In genomic region chr7:55838595-55838994, GRCh38 we compare ENCODE assay signal across 35 cellular contexts. TPM values are rescaled to one million over a fixed set of nuclear protein-coding genes. Genes with fewer than 3 reads are reported as not detected.
"Had no signal": no experiment of that assay in that cellular context is flagged by ENCODE, and none has a peak within 500 bp of the region (broad histone marks: within the 10 kb centered on the region; RNA-seq: fewer than 3 reads in every experiment).

No MANE protein-coding gene starts in this region.

- H3K9me3 ChIP-seq: ovary, psoas muscle, suprapubic skin, testis, tibial artery, transverse colon, upper lobe of left lung, vagina had no signal

- FAIRE-seq: urothelium cell line had no signal

- H3K27me3 Mint-ChIP-seq: progenitor cell of endocrine pancreas; stimulated activated naive CD8-positive, alpha-beta T cell treated with anti-CD3 and anti-CD28 coated beads, Interleukin-15, amount 100 ng/mL, for 72 hours had no signal

- H3K4me1 Mint-ChIP-seq: natural killer cell; nephron; neural progenitor cell; stimulated activated memory B cell treated with anti-CD40 and anti-IgM and Interleukin-4, amounts not matched to agents 10 μg/mL and 1 μg/mL and 100 μg/mL, for 72 hours; stimulated activated naive CD8-positive, alpha-beta T cell treated with anti-CD3 and anti-CD28 coated beads, Interleukin-15, amount 100 ng/mL, for 72 hours had no signal

- H3K4me3 Mint-ChIP-seq: natural killer cell; nephron; neural progenitor cell; stimulated activated memory B cell treated with anti-CD40 and anti-IgM and Interleukin-4, amounts not matched to agents 10 μg/mL and 1 μg/mL and 100 μg/mL, for 72 hours; stimulated activated naive CD8-positive, alpha-beta T cell treated with anti-CD3 and anti-CD28 coated beads, Interleukin-15, amount 100 ng/mL, for 72 hours had no signal

- H3K27ac Mint-ChIP-seq: natural killer cell; nephron; neural progenitor cell; progenitor cell of endocrine pancreas; stimulated activated memory B cell treated with anti-CD40 and anti-IgM and Interleukin-4, amounts not matched to agents 10 μg/mL and 1 μg/mL and 100 μg/mL, for 72 hours; stimulated activated naive CD8-positive, alpha-beta T cell treated with anti-CD3 and anti-CD28 coated beads, Interleukin-15, amount 100 ng/mL, for 72 hours had no signal

- DNase-seq: natural killer cell; occipital lobe; ovary; posterior cingulate gyrus; psoas muscle; right cardiac atrium; spleen; stimulated activated CD4-positive, alpha-beta T cell treated with anti-CD3 and anti-CD28 coated beads, Interleukin-12 subunit alpha, Interleukin-12 subunit beta, amount 100 ng/mL, for 4 hours; stimulated activated CD4-positive, alpha-beta T cell treated with anti-CD3 and anti-CD28 coated beads, Interleukin-1b, Interleukin-23, amount 100 ng/mL, for 48 hours; stimulated activated CD4-positive, alpha-beta T cell treated with anti-CD3 and anti-CD28 coated beads, Interleukin-4, amount 100 ng/mL, for 1 hour; stimulated activated CD4-positive, alpha-beta T cell treated with anti-CD3 and anti-CD28 coated beads, Interleukin-4, amount 100 ng/mL, for 4 hours; stimulated activated CD8-positive, alpha-beta memory T cell treated with anti-CD3 and anti-CD28 coated beads, Interleukin-4, amount 100 ng/mL, for 48 hours; stimulated activated naive CD4-positive, alpha-beta T cell; stimulated activated naive CD8-positive, alpha-beta T cell treated with anti-CD3 and anti-CD28 coated beads, Interleukin-15, amount 100 ng/mL, for 72 hours; stimulated activated naive CD8-positive, alpha-beta T cell treated with anti-CD3 and anti-CD28 coated beads, Interleukin-15, Interleukin-2, amounts not matched to agents 100 U/mL and 50 U/mL, for 24 hours; substantia nigra; testis; tibial artery; transverse colon; upper lobe of left lung had no signal

- H3K27me3 ChIP-seq: neural progenitor cell, ovary, spleen, suprapubic skin, testis, tibial artery, transverse colon, upper lobe of left lung, vagina had no signal

- H3K79me2 ChIP-seq: parathyroid adenoma had no signal

- H3K9me3 Mint-ChIP-seq: natural killer cell; stimulated activated memory B cell treated with anti-CD40 and anti-IgM and Interleukin-4, amounts not matched to agents 10 μg/mL and 1 μg/mL and 100 μg/mL, for 72 hours; stimulated activated naive CD8-positive, alpha-beta T cell treated with anti-CD3 and anti-CD28 coated beads, Interleukin-15, amount 100 ng/mL, for 72 hours had no signal

- H3K9ac ChIP-seq: neural progenitor cell, parathyroid adenoma had no signal

- H3K36me3 ChIP-seq: neural progenitor cell, ovary, spleen, suprapubic skin, tibial artery, transverse colon, upper lobe of left lung, vagina had no signal

- H3K4me2 ChIP-seq: neural progenitor cell, smooth muscle cell had no signal

- H3K4me3 ChIP-seq: neural progenitor cell, ovary, psoas muscle, skin epidermis, smooth muscle cell, spleen, suprapubic skin, testis, tibial artery, transverse colon, upper lobe of left lung, vagina had no signal

- H3K27ac ChIP-seq: neural progenitor cell, ovary, parathyroid adenoma, psoas muscle, skin epidermis, spleen, suprapubic skin, testis, tibial artery, transverse colon, upper lobe of left lung, vagina had no signal

- ATAC-seq: natural killer cell; psoas muscle; right cardiac atrium; sciatic nerve; stimulated activated memory B cell treated with anti-CD40 and anti-IgM and Interleukin-4, amounts not matched to agents 10 μg/mL and 1 μg/mL and 100 μg/mL, for 72 hours; stimulated activated naive CD8-positive, alpha-beta T cell treated with anti-CD3 and anti-CD28 coated beads, Interleukin-15, amount 100 ng/mL, for 72 hours; stimulated activated naive CD8-positive, alpha-beta T cell treated with anti-CD3 and anti-CD28 coated beads, Interleukin-15, Interleukin-2, amounts not matched to agents 100 U/mL and 50 U/mL, for 24 hours had no signal

- H3K36me3 Mint-ChIP-seq: natural killer cell; neural progenitor cell; stimulated activated memory B cell treated with anti-CD40 and anti-IgM and Interleukin-4, amounts not matched to agents 10 μg/mL and 1 μg/mL and 100 μg/mL, for 72 hours had no signal

- H2AFZ ChIP-seq: neural progenitor cell, parathyroid adenoma had no signal

- H3K4me1 ChIP-seq: neural progenitor cell, parathyroid adenoma, psoas muscle, spleen, suprapubic skin, testis, tibial artery, transverse colon, upper lobe of left lung, vagina had no signal

RNA-seq across cellular contexts. Expression of gene SEPTIN14, which starts 24.0 kb away (rescaled TPM):
- total RNA-seq: natural killer cell, occipital lobe, osteoblast, ovary, psoas muscle, renal cortical epithelial cell, right cardiac atrium, sciatic nerve, smooth muscle cell, suprapubic skin, transverse colon, ureter, vagina had no signal
- polyA plus RNA-seq: neural cell, ovary, psoas muscle, right cardiac atrium, smooth muscle cell, spleen had no signal
